8 cellular contexts compared by ENCODE assay signal in genomic region chr3:23944007-23944760, GRCh38. TPM values are rescaled to one million over a fixed set of nuclear protein-coding genes. Genes with fewer than 3 reads are reported as not detected.
A peak's percentile ranks its signal among the peaks of the same experiment; 100 is the strongest.
DNase-seq lines count a peak whose midpoint lies in the region; ATAC-seq, FAIRE-seq and TF ChIP-seq lines count a peak whose summit lies in the region.

No MANE protein-coding gene starts in this region.

- H3K36me3 ChIP-seq in iPS-18a (ENCODE audit: control insufficient read depth, low read depth, low read length): no peaks in the 10 kb centered on the region

- FAIRE-seq in H54 (lab: Jason Lieb, UNC): no peak

- no peak for TF ChIP-seq POLR2A in H54 (IDR thresholded peaks at IDR 0.05; ENCODE audit: low read depth, low read length)

- no peaks in the 10 kb centered on the region for H3K9me3 ChIP-seq in iPS-18a (ENCODE audit: control insufficient read depth, low read depth, low read length)

- no peak for TF ChIP-seq CTCF in activated CD8-positive, alpha-beta T cell treated with anti-CD3 and anti-CD28 coated beads for 36 hours (IDR thresholded peaks at IDR 0.05)

- peaks cover 10% of the 10 kb centered on the region for H3K27me3 Mint-ChIP-seq in activated CD8-positive, alpha-beta T cell treated with anti-CD3 and anti-CD28 coated beads for 36 hours

- POLR2A ChIA-PET in activated CD8-positive, alpha-beta T cell treated with anti-CD3 and anti-CD28 coated beads for 36 hours (lab: Charles Lee): interaction anchor here (0.8 to 2.1 kb wide), 2 partner anchors 19 to 26 kb away, joined by 4 to 28 read pairs; partner anchors contain the start of genes NKIRAS1 and RPL15

- DNase-seq in NCI-H82 (lab: John Stamatoyannopoulos, UW) (peak; percentile 24), NCI-H82 treated with DMSO at 0.1 percent for 48 hours (lab: John Stamatoyannopoulos, UW; ENCODE audit: unreplicated experiment) (no peak), substantia nigra (lab: John Stamatoyannopoulos, UW) (no peak), H54 (ENCODE audit: insufficient read length, low spot score) (no peak), AG08395 (ENCODE audit: low spot score) (no peak)
- no peak for DNase-seq in activated CD8-positive, alpha-beta T cell treated with anti-CD3 and anti-CD28 coated beads for 36 hours

- no peak for ATAC-seq in activated CD8-positive, alpha-beta T cell treated with anti-CD3 and anti-CD28 coated beads for 36 hours
- no peak for ATAC-seq in HG02870 (IDR thresholded peaks at IDR 0.05; ENCODE audit: unreplicated experiment)

- H3K4me3 ChIP-seq in iPS-18a (ENCODE audit: low read length): peak overlapping the region; percentile 91

- peak overlapping the region; percentile 74 for H3K4me3 Mint-ChIP-seq in activated CD8-positive, alpha-beta T cell treated with anti-CD3 and anti-CD28 coated beads for 36 hours

- H3K27me3 ChIP-seq in iPS-18a (ENCODE audit: control insufficient read depth, insufficient read depth, low read length): no peaks in the 10 kb centered on the region

- H3K27ac ChIP-seq in iPS-18a (ENCODE audit: low read length): no peak overlapping the region
- peak overlapping the region; percentile 16 for H3K27ac ChIP-seq in substantia nigra (ENCODE audit: low read depth, low read length, poor library complexity, severe bottlenecking)

- H3K4me1 ChIP-seq in iPS-18a (ENCODE audit: control insufficient read depth, low read depth, low read length): peaks cover 26% of the 10 kb centered on the region

- peak overlapping the region; percentile 43 for H3K27ac Mint-ChIP-seq in activated CD8-positive, alpha-beta T cell treated with anti-CD3 and anti-CD28 coated beads for 36 hours

- no peaks in the 10 kb centered on the region for H3K9me3 Mint-ChIP-seq in activated CD8-positive, alpha-beta T cell treated with anti-CD3 and anti-CD28 coated beads for 36 hours

- H3K9ac ChIP-seq in iPS-18a (ENCODE audit: low read length): peak overlapping the region; percentile 77

- intact Hi-C loops in activated CD8-positive, alpha-beta T cell treated with anti-CD3 and anti-CD28 coated beads for 36 hours (cut with micrococcal nuclease): loop anchor here (2.0 kb wide), 1 partner anchor 27 kb away; the partner anchor contains the start of genes NKIRAS1 and RPL15

- peaks cover 23% of the 10 kb centered on the region for H3K4me1 Mint-ChIP-seq in activated CD8-positive, alpha-beta T cell treated with anti-CD3 and anti-CD28 coated beads for 36 hours (ENCODE audit: low read depth)

- H3K36me3 Mint-ChIP-seq in activated CD8-positive, alpha-beta T cell treated with anti-CD3 and anti-CD28 coated beads for 36 hours (ENCODE audit: low read depth): no peaks in the 10 kb centered on the region

- CTCF ChIA-PET in activated CD8-positive, alpha-beta T cell treated with anti-CD3 and anti-CD28 coated beads for 36 hours (lab: Charles Lee): interaction anchor here (1.0 to 1.9 kb wide), 2 partner anchors 19 to 55 kb away, joined by 4 to 7 read pairs; no protein-coding TSS in a partner anchor

RNA-seq across cellular contexts. Expression of gene NR1D2, which starts 0.9 kb away (rescaled TPM):
- 1 to 10 TPM; 3.6 to 4.0 TPM for total RNA-seq in activated CD8-positive, alpha-beta T cell treated with anti-CD3 and anti-CD28 coated beads for 36 hours

RNA-seq across cellular contexts. Expression of gene RPL15, which starts 27.3 kb away (rescaled TPM):
- 1,000 to 10,000 TPM; 2,671 to 2,747 TPM for total RNA-seq in activated CD8-positive, alpha-beta T cell treated with anti-CD3 and anti-CD28 coated beads for 36 hours

RNA-seq across cellular contexts. Expression of gene NKIRAS1, which starts 27.4 kb away (rescaled TPM):
- total RNA-seq in activated CD8-positive, alpha-beta T cell treated with anti-CD3 and anti-CD28 coated beads for 36 hours: 1 to 10 TPM; 3.6 to 3.9 TPM
